In the genomic region with DNA sequence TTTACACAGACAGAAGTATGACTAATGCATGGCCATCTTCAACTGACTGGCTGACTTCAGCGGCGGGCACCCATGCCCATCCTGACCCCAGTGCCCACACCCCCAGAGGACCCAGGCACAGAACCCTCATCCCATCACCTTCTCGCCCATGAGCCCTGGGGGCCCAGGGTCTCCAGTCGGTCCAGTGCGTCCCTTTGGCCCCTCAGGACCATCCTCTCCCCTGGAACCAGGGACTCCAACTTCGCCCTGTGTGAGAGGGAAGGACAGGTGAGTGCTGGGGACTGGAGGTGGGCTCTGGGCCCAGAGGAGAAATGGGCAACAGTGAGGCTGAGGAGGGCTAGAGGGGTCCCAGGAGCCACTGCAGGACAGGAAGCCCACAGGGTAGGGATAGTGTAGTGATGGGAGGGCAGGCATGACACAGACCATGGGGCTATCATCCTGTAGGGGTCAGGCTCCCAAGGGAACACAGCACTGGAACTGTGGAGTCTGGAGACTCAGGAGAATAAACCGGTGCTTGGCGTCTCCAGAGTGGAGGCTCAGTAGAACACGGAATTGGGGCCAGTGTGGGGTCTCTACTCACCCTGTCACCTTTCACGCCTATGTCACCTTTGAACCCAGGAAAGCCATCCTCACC, we compare ENCODE assay signal across 24 cellular contexts. TPM values are rescaled to one million over a fixed set of nuclear protein-coding genes. Genes with fewer than 3 reads are reported as not detected.
A peak's percentile ranks its signal among the peaks of the same experiment; 100 is the strongest.
DNase-seq lines count a peak whose midpoint lies in the region; ATAC-seq and TF ChIP-seq lines count a peak whose summit lies in the region.
"Had no signal": no experiment of that assay in that cellular context is flagged by ENCODE, and none has a peak within 500 bp of the region (broad histone marks: within the 10 kb centered on the region; RNA-seq: fewer than 3 reads in every experiment).

No MANE protein-coding gene starts in this region.

- no peak overlapping the region for H4K8ac ChIP-seq in neuronal stem cell (ENCODE audit: low read depth, low read length)

- H3K36me3 Mint-ChIP-seq in GM23338 (ENCODE audit: low read depth): no peaks in the 10 kb centered on the region
- H3K36me3 Mint-ChIP-seq: activated naive CD8-positive, alpha-beta T cell; memory B cell had no signal

- TF ChIP-seq CTCF in BJ (IDR thresholded peaks at IDR 0.05; ENCODE audit: insufficient read depth, low read depth, low read length) (peak; percentile 19; the same call in 1 of the 2 replicates), GM23338 (conservative IDR thresholded peaks at IDR 0.05; ENCODE audit: low read depth in 2 of 2) (peak in 1 of 2 experiments; percentile 49; a peak in 2 of 4 replicates), astrocyte of the spinal cord (IDR thresholded peaks at IDR 0.05; ENCODE audit: low read depth, low read length) (peak; percentile 9)

- H3K23ac ChIP-seq in neuronal stem cell (ENCODE audit: low read depth, low read length, poor library complexity): peak overlapping the region; percentile 25

- H3K27ac Mint-ChIP-seq in GM23338: no peak overlapping the region
- H3K27ac Mint-ChIP-seq: activated naive CD8-positive, alpha-beta T cell; activated T-helper 1 cell treated with anti-CD3 and anti-CD28 coated beads, Interleukin-12 subunit alpha, Interleukin-12 subunit beta, Interleukin-2, Interleukin-4 antibody, amounts not matched to agents 30 ng/mL and 10 ng/mL and 1 ng/mL, durations not matched to agents 14 hours and 24 hours and 36 hours; memory B cell had no signal

- no peak overlapping the region for H2BK5ac ChIP-seq in neuronal stem cell (ENCODE audit: low read length)

- peaks cover 6% of the 10 kb centered on the region for H3K4me1 Mint-ChIP-seq in GM23338
- H3K4me1 Mint-ChIP-seq: central memory CD8-positive, alpha-beta T cell; memory B cell had no signal

- CTCF ChIA-PET in BJ (lab: Yijun Ruan, JAX): interaction anchor here (0.6 to 4.3 kb wide), 6 partner anchors 14 to 161 kb away, joined by 3 to 33 read pairs (median 6); no protein-coding TSS in a partner anchor

- ATAC-seq in GM23338 (peak; percentile 50), GM21423 (IDR thresholded peaks at IDR 0.05; ENCODE audit: unreplicated experiment) (no peak)
- ATAC-seq: stimulated activated naive CD8-positive, alpha-beta T cell treated with anti-CD3 and anti-CD28 coated beads, Interleukin-15, Interleukin-2, amounts not matched to agents 100 U/mL and 50 U/mL, for 24 hours had no signal

- H3K27ac ChIP-seq in GM23338 (ENCODE audit: low read depth) (no peak overlapping the region), neuronal stem cell (replicated peaks; ENCODE audit: low read length) (no peak overlapping the region)
- H3K27ac ChIP-seq: RWPE1, tibial artery had no signal

- no peak overlapping the region for H3K4me3 Mint-ChIP-seq in GM23338
- H3K4me3 Mint-ChIP-seq: activated naive CD8-positive, alpha-beta T cell; activated T-helper 1 cell treated with anti-CD3 and anti-CD28 coated beads, Interleukin-12 subunit alpha, Interleukin-12 subunit beta, Interleukin-2, Interleukin-4 antibody, amounts not matched to agents 30 ng/mL and 10 ng/mL and 1 ng/mL, durations not matched to agents 14 hours and 24 hours and 36 hours; central memory CD8-positive, alpha-beta T cell; memory B cell had no signal

- H2AFZ ChIP-seq in GM23338: no peak overlapping the region
- no peak overlapping the region for H2AFZ ChIP-seq in neuronal stem cell (ENCODE audit: low read length)

- no peak overlapping the region for H2BK12ac ChIP-seq in neuronal stem cell (ENCODE audit: low read length)

- DNase-seq in BJ (ENCODE audit: low read depth) (no peak), GM23338 (ENCODE audit: low spot score) (no peak), astrocyte of the spinal cord (ENCODE audit: low read depth, low spot score) (no peak), neuronal stem cell (ENCODE audit: low spot score) (no peak), HuH-7.5 (ENCODE audit: low spot score) (no peak), H7 (no peak)
- DNase-seq: DMS79; GF-D8; GOT3; NCI-H1105; NCI-H2029; NCI-H2227 treated with DMSO at 0.1 percent for 48 hours; NCI-H69; nucleus accumbens; stimulated activated CD4-positive, alpha-beta T cell treated with anti-CD3 and anti-CD28 coated beads, Interleukin-12 subunit alpha, Interleukin-12 subunit beta, amount 100 ng/mL, for 4 hours; stimulated activated CD4-positive, alpha-beta T cell treated with anti-CD3 and anti-CD28 coated beads, Interleukin-4, amount 100 ng/mL, for 4 hours; stimulated activated naive CD8-positive, alpha-beta T cell treated with anti-CD3 and anti-CD28 coated beads, Interleukin-15, Interleukin-2, amounts not matched to agents 100 U/mL and 50 U/mL, for 24 hours; tibial artery had no signal

- no peak overlapping the region for H2BK120ac ChIP-seq in neuronal stem cell (ENCODE audit: low read depth, low read length)

- no peaks in the 10 kb centered on the region; the same call in 1 of the 2 replicates for H3K4me1 ChIP-seq in GM23338 (ENCODE audit: insufficient read depth)
- peaks cover 0 to 3% of the 10 kb centered on the region in 2 donors for H3K4me1 ChIP-seq in neuronal stem cell (ENCODE audit: control insufficient read depth in 2 of 2, insufficient read depth in 1 of 2, low read depth in 1 of 2, low read length in 2 of 2)
- H3K4me1 ChIP-seq: tibial artery had no signal

- peaks cover 12% of the 10 kb centered on the region for H3K27me3 Mint-ChIP-seq in GM23338 (ENCODE audit: insufficient read depth, low read depth, poor library complexity)
- H3K27me3 Mint-ChIP-seq: activated naive CD8-positive, alpha-beta T cell had no signal

- no peaks in the 10 kb centered on the region for H3K9me2 ChIP-seq in GM23338 (ENCODE audit: insufficient read depth)

- H3K79me2 ChIP-seq in GM23338 (replicated peaks; ENCODE audit: insufficient read depth): no peaks in the 10 kb centered on the region

- H4K91ac ChIP-seq in neuronal stem cell (ENCODE audit: low read depth, low read length, poor library complexity): no peak overlapping the region

- H3K27me3 ChIP-seq in BJ (ENCODE audit: control insufficient read depth, insufficient read depth, low read length) (peaks cover 3% of the 10 kb centered on the region), GM23338 (ENCODE audit: insufficient read depth) (no peaks in the 10 kb centered on the region), neuronal stem cell (ENCODE audit: control insufficient read depth in 3 of 3, insufficient read depth in 3 of 3, low read depth in 1 of 3, low read length in 3 of 3) (peaks cover 0 to 10% (median 0%) of the 10 kb centered on the region in 3 experiments), H7 (ENCODE audit: control insufficient read depth, insufficient read depth, low read length) (peaks cover 2% of the 10 kb centered on the region; the same call in 1 of the 2 replicates)
- H3K27me3 ChIP-seq: tibial artery had no signal

- no peak overlapping the region for H3K18ac ChIP-seq in neuronal stem cell (ENCODE audit: low read length)

- H3K4me2 ChIP-seq in GM23338 (no peak overlapping the region), neuronal stem cell (ENCODE audit: insufficient read depth, low read length, poor library complexity, severe bottlenecking) (no peak overlapping the region)

- POLR2A ChIA-PET in BJ (lab: Charles Lee): no interaction called here

- WGBS in neuronal stem cell (ENCODE audit: extremely low coverage in 2 of 2, insufficient read length in 2 of 2, insufficient replicate concordance in 1 of 2), 2 donors: no CpG with 5 or more reads among the region's 10 CpGs

- H3K4ac ChIP-seq in neuronal stem cell (ENCODE audit: low read length): no peak overlapping the region

- no peak overlapping the region for H3K14ac ChIP-seq in neuronal stem cell (ENCODE audit: low read length)

- H3K9ac ChIP-seq in neuronal stem cell (ENCODE audit: low read depth, low read length, poor library complexity): no peak overlapping the region

- H3F3A ChIP-seq in GM23338 (replicated peaks; ENCODE audit: low read depth): no peaks in the 10 kb centered on the region

- in situ Hi-C loops in astrocyte of the spinal cord (cut with HindIII; ENCODE audit: low sequenced_read_pairs): no loop called here

- H3K4me3 ChIP-seq in BJ (ENCODE audit: low read depth, low read length): no peak overlapping the region
- H3K4me3 ChIP-seq in GM23338: no peak overlapping the region
- no peak overlapping the region for H3K4me3 ChIP-seq in astrocyte of the spinal cord (ENCODE audit: low read depth, low read length)
- no peak overlapping the region for H3K4me3 ChIP-seq in neuronal stem cell (ENCODE audit: low read length in 2 of 2)
- H3K4me3 ChIP-seq in H7 (ENCODE audit: insufficient read depth, low read depth, low read length): no peak overlapping the region
- H3K4me3 ChIP-seq: tibial artery had no signal

- no peak overlapping the region for H2AK5ac ChIP-seq in neuronal stem cell (ENCODE audit: low read depth, low read length)

- H4K20me1 ChIP-seq in GM23338 (replicated peaks; ENCODE audit: insufficient read depth): no peaks in the 10 kb centered on the region

- H3K36me3 ChIP-seq in BJ (ENCODE audit: control insufficient read depth, insufficient read depth, low read length) (no peaks in the 10 kb centered on the region), GM23338 (ENCODE audit: insufficient read depth) (no peaks in the 10 kb centered on the region), neuronal stem cell (replicated peaks in 1 of 2; ENCODE audit: control insufficient read depth in 2 of 2, insufficient read depth in 2 of 2, low read length in 2 of 2) (no peaks in the 10 kb centered on the region), H7 (replicated peaks; ENCODE audit: control insufficient read depth, insufficient read depth, low read length) (no peaks in the 10 kb centered on the region)
- H3K36me3 ChIP-seq: tibial artery had no signal

- no peaks in the 10 kb centered on the region for H3K9me3 Mint-ChIP-seq in GM23338
- H3K9me3 Mint-ChIP-seq: activated T-helper 1 cell treated with anti-CD3 and anti-CD28 coated beads, Interleukin-12 subunit alpha, Interleukin-12 subunit beta, Interleukin-2, Interleukin-4 antibody, amounts not matched to agents 30 ng/mL and 10 ng/mL and 1 ng/mL, durations not matched to agents 14 hours and 24 hours and 36 hours; central memory CD8-positive, alpha-beta T cell; memory B cell had no signal

- H3K79me1 ChIP-seq in neuronal stem cell (ENCODE audit: low read depth, low read length): peaks cover 2% of the 10 kb centered on the region

- no peak overlapping the region for H2BK15ac ChIP-seq in neuronal stem cell (ENCODE audit: low read length)

- no peaks in the 10 kb centered on the region for H3K9me3 ChIP-seq in neuronal stem cell (replicated peaks in 1 of 2; ENCODE audit: control insufficient read depth in 2 of 2, insufficient read depth in 1 of 2, low read depth in 1 of 2, low read length in 2 of 2)
- H3K9me3 ChIP-seq: tibial artery had no signal

RNA-seq across cellular contexts. Expression of gene COL11A2, which starts 16.7 kb away (rescaled TPM):
- polyA plus RNA-seq in BJ (2011; rRNA removed) (0.55 and 0.91 TPM in 2 replicates), GM23338 (2016; fragmentation: Nextera tagmentation; extraction: Ambion mirVana) (1.6 and 2.2 TPM in 2 replicates)
- polyA minus RNA-seq in BJ (2011; rRNA and poly(A)+ RNA removed): not detected in 2 replicates
- 1.3 and 2.7 TPM in 2 replicates for total RNA-seq in GM23338 (2014; rRNA removed; shearing (Covaris generic))
- polyA plus RNA-seq in neuronal stem cell (2013, experiment 1 of 2): 0.86 TPM
- 0.82 TPM for polyA plus RNA-seq in neuronal stem cell (2013, experiment 2 of 2)
- 0.48 and 0.67 TPM in 2 replicates for total RNA-seq in H7 (2014; rRNA removed; shearing (Covaris generic))

RNA-seq across cellular contexts. Expression of gene RXRB, which starts 24.9 kb away (rescaled TPM):
- 51.3 and 67.9 TPM in 2 replicates for polyA plus RNA-seq in BJ (2011; rRNA removed)
- polyA minus RNA-seq in BJ (2011; rRNA and poly(A)+ RNA removed): 33.7 and 56.1 TPM in 2 replicates
- total RNA-seq in GM23338 (2014; rRNA removed; shearing (Covaris generic)): 11.3 and 11.6 TPM in 2 replicates
- 6.7 and 6.9 TPM in 2 replicates for polyA plus RNA-seq in GM23338 (2016; fragmentation: Nextera tagmentation; extraction: Ambion mirVana)
- polyA plus RNA-seq in neuronal stem cell (2013, experiment 1 of 2): 18.7 TPM
- polyA plus RNA-seq in neuronal stem cell (2013, experiment 2 of 2): 18.1 TPM
- total RNA-seq in H7 (2014; rRNA removed; shearing (Covaris generic)): 16.7 and 18.1 TPM in 2 replicates

RNA-seq across cellular contexts. Expression of gene SLC39A7, which starts 25.1 kb away (rescaled TPM):
- 116 and 151 TPM in 2 replicates for polyA plus RNA-seq in BJ (2011; rRNA removed)
- polyA minus RNA-seq in BJ (2011; rRNA and poly(A)+ RNA removed): 55.6 and 60.2 TPM in 2 replicates
- 75.9 and 79.9 TPM in 2 replicates for total RNA-seq in GM23338 (2014; rRNA removed; shearing (Covaris generic))
- polyA plus RNA-seq in GM23338 (2016; fragmentation: Nextera tagmentation; extraction: Ambion mirVana): 9.0 and 9.2 TPM in 2 replicates
- 42.0 TPM for polyA plus RNA-seq in neuronal stem cell (2013, experiment 1 of 2)
- 40.1 TPM for polyA plus RNA-seq in neuronal stem cell (2013, experiment 2 of 2)
- 96.3 and 115 TPM in 2 replicates for total RNA-seq in H7 (2014; rRNA removed; shearing (Covaris generic))

RNA-seq across cellular contexts. Expression of gene HSD17B8, which starts 28.9 kb away (rescaled TPM):
- polyA plus RNA-seq in BJ (2011; rRNA removed) (2.1 and 3.4 TPM in 2 replicates), GM23338 (2016; fragmentation: Nextera tagmentation; extraction: Ambion mirVana) (4.3 and 5.6 TPM in 2 replicates)
- polyA minus RNA-seq in BJ (2011; rRNA and poly(A)+ RNA removed): 0.41 and 0.47 TPM in 2 replicates
- 8.9 and 16.0 TPM in 2 replicates for total RNA-seq in GM23338 (2014; rRNA removed; shearing (Covaris generic))
- polyA plus RNA-seq in neuronal stem cell (2013, experiment 1 of 2): 8.2 TPM
- polyA plus RNA-seq in neuronal stem cell (2013, experiment 2 of 2): 8.3 TPM
- total RNA-seq in H7 (2014; rRNA removed; shearing (Covaris generic)): 14.7 and 16.0 TPM in 2 replicates

RNA-seq across cellular contexts. Expression of gene RING1, which starts 32.7 kb away (rescaled TPM):
- polyA plus RNA-seq in BJ (2011; rRNA removed) (24.4 and 36.6 TPM in 2 replicates), GM23338 (2016; fragmentation: Nextera tagmentation; extraction: Ambion mirVana) (6.4 and 8.3 TPM in 2 replicates)
- polyA minus RNA-seq in BJ (2011; rRNA and poly(A)+ RNA removed): 15.1 and 25.0 TPM in 2 replicates
- total RNA-seq in GM23338 (2014; rRNA removed; shearing (Covaris generic)): 8.0 and 16.0 TPM in 2 replicates
- polyA plus RNA-seq in neuronal stem cell (2013, experiment 1 of 2): 47.3 TPM
- polyA plus RNA-seq in neuronal stem cell (2013, experiment 2 of 2): 47.9 TPM
- total RNA-seq in H7 (2014; rRNA removed; shearing (Covaris generic)): 18.5 and 19.7 TPM in 2 replicates
